8 cellular contexts compared by ENCODE assay signal in the genomic region with DNA sequence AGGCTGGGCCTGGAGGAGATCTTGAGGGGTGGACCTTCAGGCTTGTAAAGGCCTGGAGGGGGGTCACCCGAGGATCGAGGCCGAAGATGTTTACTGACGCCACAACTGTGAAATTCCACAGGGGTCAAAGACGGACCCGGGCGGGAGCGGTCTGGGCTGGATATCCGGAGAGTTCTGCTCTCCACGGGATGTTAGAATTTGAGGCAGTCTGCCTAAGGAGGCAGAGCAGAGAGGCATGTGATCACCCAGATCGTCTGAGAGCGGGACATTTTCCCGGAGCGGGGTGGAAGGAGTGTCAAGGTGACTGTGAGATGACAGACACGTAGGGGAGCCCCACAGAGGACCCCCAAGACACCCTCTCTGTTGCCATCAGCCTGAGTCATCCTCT. TPM values are rescaled to one million over a fixed set of nuclear protein-coding genes. Genes with fewer than 3 reads are reported as not detected.
DNase-seq lines count a peak whose midpoint lies in the region; ATAC-seq, FAIRE-seq and TF ChIP-seq lines count a peak whose summit lies in the region.
"Had no signal": no experiment of that assay in that cellular context is flagged by ENCODE, and none has a peak within 500 bp of the region (broad histone marks: within the 10 kb centered on the region; RNA-seq: fewer than 3 reads in every experiment).

No MANE protein-coding gene starts in this region.

- peaks cover 3% of the 10 kb centered on the region for H3K27me3 Mint-ChIP-seq in nephron progenitor cell (ENCODE audit: low read depth, poor library complexity)

- no peak for ATAC-seq in GM18867 (IDR thresholded peaks at IDR 0.05; ENCODE audit: unreplicated experiment)

- H3K4me3 ChIP-seq in urinary bladder (ENCODE audit: low read depth, low read length), result no peak overlapping the region

- no peak for FAIRE-seq in D721Med (lab: Jason Lieb, UNC)
- FAIRE-seq: islet of Langerhans had no signal

- peak overlapping the region; percentile 85 for H3K27ac Mint-ChIP-seq in nephron progenitor cell

- peak overlapping the region; percentile 79 for H3K27ac ChIP-seq in angular gyrus (ENCODE audit: low read depth, low read length)
- peak overlapping the region; percentile 19 for H3K27ac ChIP-seq in urinary bladder (ENCODE audit: low read depth)

- H3K4me1 ChIP-seq in urinary bladder (ENCODE audit: insufficient read depth), result no peaks in the 10 kb centered on the region

- DNase-seq in foreskin melanocyte, result peak; percentile 69
- no peak for DNase-seq in nephron progenitor cell
- no peak for DNase-seq in D721Med (ENCODE audit: insufficient read length, low spot score)
- no peak for DNase-seq in activated gamma-delta T cell (lab: John Stamatoyannopoulos, UW)

- H3K4me3 Mint-ChIP-seq in nephron progenitor cell, result peak overlapping the region; percentile 49

- H3K36me3 ChIP-seq in urinary bladder (ENCODE audit: insufficient read depth), result no peaks in the 10 kb centered on the region

- no peaks in the 10 kb centered on the region for H3K36me3 Mint-ChIP-seq in nephron progenitor cell (ENCODE audit: low read depth)

- TF ChIP-seq CTCF in nephron progenitor cell (IDR thresholded peaks at IDR 0.05), result no peak
- no peak for TF ChIP-seq CTCF in D721Med (IDR thresholded peaks at IDR 0.05; ENCODE audit: insufficient read depth, missing control alignments)

- 11% methylated on average over 15 of the region's 15 CpGs for WGBS in urinary bladder

- no peaks in the 10 kb centered on the region for H3K9me3 Mint-ChIP-seq in nephron progenitor cell

- H3K4me1 Mint-ChIP-seq in nephron progenitor cell, result peaks cover 66% of the 10 kb centered on the region

RNA-seq across cellular contexts. Expression of gene KLHL26, which starts 13.2 kb away (rescaled TPM):
- 2.5 TPM for total RNA-seq in urinary bladder
- polyA plus RNA-seq in urinary bladder, result 12.5 TPM

RNA-seq across cellular contexts. Expression of gene CRTC1, which starts 33.4 kb away (rescaled TPM):
- total RNA-seq in urinary bladder, result 4.8 TPM
- polyA plus RNA-seq in urinary bladder, result 13.6 TPM

RNA-seq across cellular contexts. Expression of gene TMEM59L, which starts 37.4 kb away (rescaled TPM):
- 3.9 TPM for total RNA-seq in urinary bladder
- 5.5 TPM for polyA plus RNA-seq in urinary bladder

RNA-seq across cellular contexts. Expression of gene CRLF1, which starts 43.4 kb away (rescaled TPM):
- 2.5 TPM for total RNA-seq in urinary bladder
- 119 TPM for polyA plus RNA-seq in urinary bladder
